13 cellular contexts compared by ENCODE assay signal in genomic region chr4:80229590-80229989, GRCh38. TPM values are rescaled to one million over a fixed set of nuclear protein-coding genes. Genes with fewer than 3 reads are reported as not detected.
DNase-seq lines count a peak whose midpoint lies in the region; ATAC-seq and TF ChIP-seq lines count a peak whose summit lies in the region.
"Had no signal": no experiment of that assay in that cellular context is flagged by ENCODE, and none has a peak within 500 bp of the region (broad histone marks: within the 10 kb centered on the region; RNA-seq: fewer than 3 reads in every experiment).

No MANE protein-coding gene starts in this region.

- no peak overlapping the region for H3K27ac ChIP-seq in fibroblast of lung (ENCODE audit: insufficient read depth, low read length)
- no peak overlapping the region for H3K27ac ChIP-seq in effector memory CD4-positive, alpha-beta T cell (ENCODE audit: insufficient read depth, low read length, poor library complexity, severe bottlenecking)
- H3K27ac ChIP-seq: spleen had no signal

- no peak for TF ChIP-seq CTCF in fibroblast of lung (conservative IDR thresholded peaks at IDR 0.05 in 1 of 2, IDR thresholded peaks at IDR 0.05 in 1 of 2; ENCODE audit: low read depth in 1 of 2, low read length in 2 of 2)

- H3K4me3 ChIP-seq in fibroblast of lung (replicated peaks in 1 of 4; ENCODE audit: control extremely low read depth in 1 of 4, insufficient read depth in 1 of 4, low read depth in 3 of 4, low read length in 4 of 4) = peak overlapping the region in 2 of 4 experiments; percentile 3 to 31
- H3K4me3 ChIP-seq in effector memory CD4-positive, alpha-beta T cell (ENCODE audit: insufficient read depth, low read depth, low read length, poor library complexity, severe bottlenecking) = no peak overlapping the region
- H3K4me3 ChIP-seq: spleen had no signal

- H3K36me3 Mint-ChIP-seq in activated naive CD4-positive, alpha-beta T cell treated with anti-CD3 and anti-CD28 coated beads for 36 hours (ENCODE audit: low read depth) = no peaks in the 10 kb centered on the region
- H3K36me3 Mint-ChIP-seq: CD4-positive, CD25-positive, alpha-beta regulatory T cell had no signal

- DNase-seq in fibroblast of lung (ENCODE audit: low read depth in 2 of 2) (no peak), NCI-H146 treated with DMSO at 0.1 percent for 48 hours (lab: John Stamatoyannopoulos, UW; ENCODE audit: unreplicated experiment) (no peak), cardiac septum (ENCODE audit: low spot score) (no peak)
- DNase-seq in effector memory CD4-positive, alpha-beta T cell = no peak
- no peak for DNase-seq in activated naive CD4-positive, alpha-beta T cell treated with anti-CD3 and anti-CD28 coated beads for 36 hours
- DNase-seq: anterior cingulate cortex; CD4-positive, CD25-positive, alpha-beta regulatory T cell; H9; spleen had no signal

- ATAC-seq in GM18909 (IDR thresholded peaks at IDR 0.05; ENCODE audit: poor library complexity, unreplicated experiment) (peak; percentile 79), GM21717 (IDR thresholded peaks at IDR 0.05; ENCODE audit: unreplicated experiment) (peak; percentile 93), HG03097 (IDR thresholded peaks at IDR 0.05; ENCODE audit: low FRiP score, unreplicated experiment) (peak; percentile 82)

- no peaks in the 10 kb centered on the region for H3K27me3 ChIP-seq in fibroblast of lung (ENCODE audit: control insufficient read depth, insufficient read depth, low read length)
- peaks cover 5% of the 10 kb centered on the region for H3K27me3 ChIP-seq in effector memory CD4-positive, alpha-beta T cell (replicated peaks; ENCODE audit: control insufficient read depth, insufficient read depth, low read length, poor library complexity, severe bottlenecking)

- H3K27me3 Mint-ChIP-seq in activated naive CD4-positive, alpha-beta T cell treated with anti-CD3 and anti-CD28 coated beads for 36 hours (ENCODE audit: low read depth) = peaks cover 9% of the 10 kb centered on the region

- H3K27ac Mint-ChIP-seq in activated naive CD4-positive, alpha-beta T cell treated with anti-CD3 and anti-CD28 coated beads for 36 hours = no peak overlapping the region
- H3K27ac Mint-ChIP-seq: CD4-positive, CD25-positive, alpha-beta regulatory T cell; H9 had no signal

- peaks cover 7% of the 10 kb centered on the region for H3K4me1 ChIP-seq in fibroblast of lung (ENCODE audit: control insufficient read depth, extremely low read depth, insufficient read depth, low read length)
- no peaks in the 10 kb centered on the region for H3K4me1 ChIP-seq in effector memory CD4-positive, alpha-beta T cell (ENCODE audit: control insufficient read depth, insufficient read depth, low read length, poor library complexity, severe bottlenecking)
- H3K4me1 ChIP-seq: spleen had no signal

- no peaks in the 10 kb centered on the region for H4K20me1 ChIP-seq in fibroblast of lung (ENCODE audit: control insufficient read depth, extremely low read depth, insufficient read depth, low read length)

- no peaks in the 10 kb centered on the region for H3K36me3 ChIP-seq in fibroblast of lung (ENCODE audit: control insufficient read depth, insufficient read depth, low read length)
- no peaks in the 10 kb centered on the region for H3K36me3 ChIP-seq in effector memory CD4-positive, alpha-beta T cell (ENCODE audit: control insufficient read depth, insufficient read depth, low read length)
- H3K36me3 ChIP-seq: spleen had no signal

- peak overlapping the region; percentile 54 for H2AFZ ChIP-seq in fibroblast of lung (ENCODE audit: low read length)

- intact Hi-C loops in activated naive CD4-positive, alpha-beta T cell treated with anti-CD3 and anti-CD28 coated beads for 36 hours (cut with micrococcal nuclease) = loop anchor here (10.0 kb wide), 1 partner anchor 825 kb away; no protein-coding TSS in a partner anchor
- intact Hi-C loops in cardiac septum (cut with DNase I) = no loop called here

- H3K9me3 ChIP-seq in fibroblast of lung (ENCODE audit: control insufficient read depth, insufficient read depth, low read depth, low read length) = no peaks in the 10 kb centered on the region
- no peaks in the 10 kb centered on the region for H3K9me3 ChIP-seq in effector memory CD4-positive, alpha-beta T cell (ENCODE audit: control insufficient read depth, low read length)
- H3K9me3 ChIP-seq: spleen had no signal

- H3K79me2 ChIP-seq in fibroblast of lung (ENCODE audit: control insufficient read depth, insufficient read depth, low read length) = no peaks in the 10 kb centered on the region

- H3K4me1 Mint-ChIP-seq in activated naive CD4-positive, alpha-beta T cell treated with anti-CD3 and anti-CD28 coated beads for 36 hours (ENCODE audit: low read depth) = no peaks in the 10 kb centered on the region
- H3K4me1 Mint-ChIP-seq: CD4-positive, CD25-positive, alpha-beta regulatory T cell; H9; neural crest cell had no signal

- peak overlapping the region; percentile 75 for H3K4me2 ChIP-seq in fibroblast of lung (ENCODE audit: extremely low read depth, insufficient read depth, low read length)

- no peak overlapping the region for H3K4me3 Mint-ChIP-seq in activated naive CD4-positive, alpha-beta T cell treated with anti-CD3 and anti-CD28 coated beads for 36 hours
- H3K4me3 Mint-ChIP-seq: CD4-positive, CD25-positive, alpha-beta regulatory T cell; H9; neural crest cell had no signal

- H3K9ac ChIP-seq in fibroblast of lung (ENCODE audit: insufficient read depth, low read length) = no peak overlapping the region

- CTCF ChIA-PET in activated naive CD4-positive, alpha-beta T cell treated with anti-CD3 and anti-CD28 coated beads for 36 hours (lab: Charles Lee) = no interaction called here

- no peaks in the 10 kb centered on the region for H3K9me3 Mint-ChIP-seq in activated naive CD4-positive, alpha-beta T cell treated with anti-CD3 and anti-CD28 coated beads for 36 hours
- H3K9me3 Mint-ChIP-seq: CD4-positive, CD25-positive, alpha-beta regulatory T cell; H9; neural crest cell had no signal

RNA-seq across cellular contexts. Expression of gene PRDM8, which starts 32.3 kb away (rescaled TPM):
- 2.6 and 8.8 TPM in 2 replicates for total RNA-seq in fibroblast of lung
- polyA plus RNA-seq in fibroblast of lung = 3.3 and 8.5 TPM in 2 replicates
- polyA plus RNA-seq in fibroblast of lung (2012) = 7.0 and 11.8 TPM in 2 replicates
- 4.7 and 5.3 TPM in 2 replicates for polyA minus RNA-seq in fibroblast of lung (ENCODE audit: low replicate concordance)
- under 1 TPM; 0.29 to 0.35 TPM for total RNA-seq in activated naive CD4-positive, alpha-beta T cell treated with anti-CD3 and anti-CD28 coated beads for 36 hours
- total RNA-seq in cardiac septum = 1.6 TPM
- total RNA-seq: H9 had no signal

RNA-seq across cellular contexts. Expression of gene FGF5, which starts 36.9 kb away (rescaled TPM):
- total RNA-seq in fibroblast of lung (5.4 and 25.8 TPM in 2 replicates), cardiac septum (0.30 TPM)
- polyA plus RNA-seq in fibroblast of lung = 56.4 and 123 TPM in 2 replicates
- polyA plus RNA-seq in fibroblast of lung (2012) = 33.7 and 102 TPM in 2 replicates
- polyA minus RNA-seq in fibroblast of lung (ENCODE audit: low replicate concordance) = 90.1 and 466 TPM in 2 replicates
- total RNA-seq in activated naive CD4-positive, alpha-beta T cell treated with anti-CD3 and anti-CD28 coated beads for 36 hours = not detected
- total RNA-seq: CD4-positive, CD25-positive, alpha-beta regulatory T cell; H9; neural crest cell had no signal
- polyA plus RNA-seq: CD4-positive, CD25-positive, alpha-beta regulatory T cell; spleen had no signal
